1 cellular context compared by ENCODE assay signal in the genomic region with DNA sequence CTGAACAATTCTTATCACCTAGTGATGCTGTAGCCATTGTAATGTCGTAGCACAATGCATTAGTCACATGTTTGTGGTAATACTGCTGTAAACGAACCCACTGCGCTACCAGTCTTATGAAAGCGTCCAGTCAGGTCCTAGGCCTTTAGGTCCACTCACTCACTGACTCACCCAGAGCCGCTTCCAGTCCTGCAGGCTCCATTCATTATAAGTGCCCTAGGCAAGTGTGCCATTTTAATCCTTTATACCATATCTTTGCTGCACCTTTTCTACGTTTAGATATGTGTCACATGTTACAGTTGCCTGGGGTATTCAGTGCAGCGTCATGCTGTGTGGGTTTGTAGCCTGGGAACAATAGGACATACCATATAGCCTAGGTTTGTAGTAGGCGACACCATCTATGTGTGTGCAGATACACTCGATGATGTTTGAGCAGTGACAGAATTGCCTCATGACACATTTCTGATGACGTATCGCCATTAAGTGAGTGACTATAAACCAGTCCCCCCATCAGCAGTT.
TF ChIP-seq lines count a peak whose summit lies in the region.

No MANE protein-coding gene starts in this region.

TF ChIP-seq in GM12878, 131 proteins besides CTCF, POLR2A, EP300 and RAD21:
- no peak for TF ChIP-seq RBBP5 (conservative IDR thresholded peaks at IDR 0.05)
- no peak for TF ChIP-seq SREBF1 (IDR thresholded peaks at IDR 0.05; ENCODE audit: low read length)
- TF ChIP-seq USF2 (IDR thresholded peaks at IDR 0.05; ENCODE audit: borderline replicate concordance, low read depth, low read length), result no peak
- TF ChIP-seq NFIC (IDR thresholded peaks at IDR 0.05; ENCODE audit: low read depth, low read length), result no peak
- TF ChIP-seq TCF3 (IDR thresholded peaks at IDR 0.05; ENCODE audit: borderline replicate concordance, insufficient read depth, low read depth, low read length), result no peak
- TF ChIP-seq, protein P1, sequence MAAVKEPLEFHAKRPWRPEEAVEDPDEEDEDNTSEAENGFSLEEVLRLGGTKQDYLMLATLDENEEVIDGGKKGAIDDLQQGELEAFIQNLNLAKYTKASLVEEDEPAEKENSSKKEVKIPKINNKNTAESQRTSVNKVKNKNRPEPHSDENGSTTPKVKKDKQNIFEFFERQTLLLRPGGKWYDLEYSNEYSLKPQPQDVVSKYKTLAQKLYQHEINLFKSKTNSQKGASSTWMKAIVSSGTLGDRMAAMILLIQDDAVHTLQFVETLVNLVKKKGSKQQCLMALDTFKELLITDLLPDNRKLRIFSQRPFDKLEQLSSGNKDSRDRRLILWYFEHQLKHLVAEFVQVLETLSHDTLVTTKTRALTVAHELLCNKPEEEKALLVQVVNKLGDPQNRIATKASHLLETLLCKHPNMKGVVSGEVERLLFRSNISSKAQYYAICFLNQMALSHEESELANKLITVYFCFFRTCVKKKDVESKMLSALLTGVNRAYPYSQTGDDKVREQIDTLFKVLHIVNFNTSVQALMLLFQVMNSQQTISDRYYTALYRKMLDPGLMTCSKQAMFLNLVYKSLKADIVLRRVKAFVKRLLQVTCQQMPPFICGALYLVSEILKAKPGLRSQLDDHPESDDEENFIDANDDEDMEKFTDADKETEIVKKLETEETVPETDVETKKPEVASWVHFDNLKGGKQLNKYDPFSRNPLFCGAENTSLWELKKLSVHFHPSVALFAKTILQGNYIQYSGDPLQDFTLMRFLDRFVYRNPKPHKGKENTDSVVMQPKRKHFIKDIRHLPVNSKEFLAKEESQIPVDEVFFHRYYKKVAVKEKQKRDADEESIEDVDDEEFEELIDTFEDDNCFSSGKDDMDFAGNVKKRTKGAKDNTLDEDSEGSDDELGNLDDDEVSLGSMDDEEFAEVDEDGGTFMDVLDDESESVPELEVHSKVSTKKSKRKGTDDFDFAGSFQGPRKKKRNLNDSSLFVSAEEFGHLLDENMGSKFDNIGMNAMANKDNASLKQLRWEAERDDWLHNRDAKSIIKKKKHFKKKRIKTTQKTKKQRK (IDR thresholded peaks at IDR 0.05; ENCODE audit: low read depth, low read length), result no peak
- TF ChIP-seq BCLAF1 (IDR thresholded peaks at IDR 0.05), result no peak
